In the genomic region with DNA sequence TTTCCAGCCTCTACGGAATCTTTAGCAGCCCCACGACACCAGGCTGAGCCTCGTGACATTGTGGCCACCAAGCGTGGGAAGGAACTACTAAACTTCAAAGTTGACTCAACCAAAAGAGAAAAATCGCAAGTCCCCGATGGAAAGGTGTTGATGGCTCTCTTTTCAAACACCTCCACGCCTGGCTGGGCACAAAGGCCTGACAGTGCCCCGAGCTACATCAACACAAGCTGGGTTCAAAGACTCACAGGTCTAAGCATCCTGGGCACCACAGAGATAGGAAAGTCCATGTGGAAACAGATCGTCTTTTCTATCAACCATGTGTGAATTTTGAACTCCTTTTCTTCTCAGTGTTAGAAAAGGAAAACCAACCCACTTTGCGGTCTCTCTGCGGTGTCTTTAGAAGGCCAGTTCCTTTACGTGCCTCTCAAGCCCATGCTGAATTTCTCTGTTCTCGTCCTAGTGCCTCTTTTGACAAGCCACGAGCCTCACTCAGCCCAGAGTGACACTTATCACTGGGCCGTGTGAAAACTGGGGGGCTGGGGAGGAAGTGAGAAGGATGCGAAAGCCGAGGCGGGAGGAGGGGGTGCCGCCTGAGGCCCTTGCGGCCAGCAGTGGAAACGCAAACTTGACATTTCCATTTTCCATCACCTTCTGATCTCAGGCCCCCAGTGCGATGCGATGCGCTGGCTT, we compare ENCODE assay signal across 9 cellular contexts.
DNase-seq lines count a peak whose midpoint lies in the region; ATAC-seq and TF ChIP-seq lines count a peak whose summit lies in the region.
"Had no signal": no experiment of that assay in that cellular context is flagged by ENCODE, and none has a peak within 500 bp of the region (broad histone marks: within the 10 kb centered on the region; RNA-seq: fewer than 3 reads in every experiment).

No MANE protein-coding gene starts in this region.

- ATAC-seq in GM19025 (IDR thresholded peaks at IDR 0.05; ENCODE audit: low read depth, unreplicated experiment) (peak; percentile 55), HG03064 (IDR thresholded peaks at IDR 0.05; ENCODE audit: low read depth, unreplicated experiment) (peak; percentile 59)

- CTCF ChIA-PET in RWPE1 (lab: Yijun Ruan, JAX) = interaction anchor here (0.7 kb wide), 1 partner anchor 20 kb away, joined by 3 read pairs; no protein-coding TSS in a partner anchor

- no peak for TF ChIP-seq CTCF in RWPE1 (conservative IDR thresholded peaks at IDR 0.05; ENCODE audit: low read depth)

- POLR2A ChIA-PET in RWPE1 (lab: Yijun Ruan, JAX; ENCODE audit: low non-redundant PET) = no interaction called here

- peak in 3 of 4 experiments; percentile 17 to 21 (median 17) for DNase-seq in activated CD4-positive, CD25-positive, alpha-beta regulatory T cell (lab: John Stamatoyannopoulos, UW)
- peak; percentile 25 for DNase-seq in effector CD4-positive, alpha-beta T cell
- DNase-seq in stimulated activated CD4-positive, alpha-beta T cell treated with anti-CD3 and anti-CD28 coated beads, Interleukin-1b, Interleukin-23, amount 100 ng/mL, for 4 hours (ENCODE audit: low read depth in 2 of 2) = peak; percentile 57 to 58
- DNase-seq in RWPE1 (ENCODE audit: low spot score) (no peak), cortex of kidney (lab: John Stamatoyannopoulos, UW) (no peak), NCI-H774 (lab: John Stamatoyannopoulos, UW) (no peak)

- H3K27ac ChIP-seq in RWPE1 = no peak overlapping the region
- H3K27ac ChIP-seq: VCaP had no signal

Comparison
In these comparisons a context has a peak if more than half of its experiments do, and no peak if none do; other contexts are left out.
1. DNase-seq: peak in activated CD4-positive, CD25-positive, alpha-beta regulatory T cell (3 of 4), effector CD4-positive, alpha-beta T cell (single experiment) and stimulated activated CD4-positive, alpha-beta T cell treated with anti-CD3 and anti-CD28 coated beads, Interleukin-1b, Interleukin-23, amount 100 ng/mL, for 4 hours (2 of 2); none in RWPE1 (single experiment), cortex of kidney (single experiment) and NCI-H774 (single experiment).